25 cellular contexts compared by ENCODE assay signal in genomic region chr9:95351051-95351450, GRCh38.
"Had no signal": no experiment of that assay in that cellular context is flagged by ENCODE, and none has a peak within 500 bp of the region (broad histone marks: within the 10 kb centered on the region; RNA-seq: fewer than 3 reads in every experiment).

No MANE protein-coding gene starts in this region.

- ATAC-seq: K562, T-cell had no signal

- DNase-seq: MV-4-11, NCI-H1048, NCI-H1105, NCI-H1417, NCI-H1436 treated with DMSO at 0.1 percent for 48 hours, NCI-H1694, NCI-H187 treated with DMSO at 0.1 percent for 48 hours, NCI-H2029 treated with DMSO at 0.1 percent for 48 hours, NCI-H226, NCI-H446, NCI-H510A, NCI-H524 treated with DMSO at 0.1 percent for 48 hours, NCI-H69, NCI-H774, Right ventricle myocardium superior, RPMI8226, SK-N-SH, SW 1271, T-cell had no signal

- H3K36me3 Mint-ChIP-seq: T-cell had no signal

- H3K9ac ChIP-seq: KMS-11, SK-N-SH had no signal

- H3K27ac Mint-ChIP-seq: IgD-negative memory B cell, T-cell had no signal

- H3K4me3 Mint-ChIP-seq: IgD-negative memory B cell had no signal

- H3K9me3 Mint-ChIP-seq: T-cell had no signal

- H3K9me2 ChIP-seq: SK-N-SH had no signal

- H3K4me3 ChIP-seq: K562 had no signal

- H3K4me2 ChIP-seq: KMS-11, SK-N-SH had no signal

- H3K9me3 ChIP-seq: SK-N-SH had no signal

- FAIRE-seq: HTR-8/SVneo, K562, RCC 7860 had no signal

- H3K27ac ChIP-seq: HL-60, KMS-11 had no signal
